In genomic region chr16:90031186-90031930, GRCh38 we compare ENCODE assay signal across 21 cellular contexts. TPM values are rescaled to one million over a fixed set of nuclear protein-coding genes. Genes with fewer than 3 reads are reported as not detected.
DNase-seq lines count a peak whose midpoint lies in the region; ATAC-seq and TF ChIP-seq lines count a peak whose summit lies in the region.
"Had no signal": no experiment of that assay in that cellular context is flagged by ENCODE, and none has a peak within 500 bp of the region (broad histone marks: within the 10 kb centered on the region; RNA-seq: fewer than 3 reads in every experiment).

No MANE protein-coding gene starts in this region.

- no peaks in the 10 kb centered on the region for H3K79me2 ChIP-seq in GM23248 (ENCODE audit: insufficient read depth)

- H3K9me3 ChIP-seq in GM23248 (ENCODE audit: low read depth): no peaks in the 10 kb centered on the region

- no peak overlapping the region for H2AFZ ChIP-seq in GM23248

- no peak overlapping the region for H3K4me3 ChIP-seq in GM23248

- no peaks in the 10 kb centered on the region for H3K27me3 Mint-ChIP-seq in activated CD8-positive, alpha-beta T cell treated with anti-CD3 and anti-CD28 coated beads for 36 hours
- H3K27me3 Mint-ChIP-seq in natural killer cell treated with Interleukin-12 subunit alpha and Interleukin-12 subunit beta and Interleukin-15 and Interleukin-18, amount 100 ng/mL, for 72 hours: no peaks in the 10 kb centered on the region
- H3K27me3 Mint-ChIP-seq: T-cell had no signal

- H3K36me3 ChIP-seq in GM23248 (ENCODE audit: low read depth): peaks cover 7% of the 10 kb centered on the region

- POLR2A ChIA-PET in activated CD8-positive, alpha-beta T cell treated with anti-CD3 and anti-CD28 coated beads for 36 hours (lab: Charles Lee): no interaction called here

- H3K9ac ChIP-seq in GM23248: no peak overlapping the region

- no peaks in the 10 kb centered on the region; the same call in 1 of the 2 replicates for H4K20me1 ChIP-seq in GM23248 (ENCODE audit: insufficient read depth)

- H3K4me3 Mint-ChIP-seq in activated CD8-positive, alpha-beta T cell treated with anti-CD3 and anti-CD28 coated beads for 36 hours: no peak overlapping the region
- peak overlapping the region; percentile 34 for H3K4me3 Mint-ChIP-seq in natural killer cell treated with Interleukin-12 subunit alpha and Interleukin-12 subunit beta and Interleukin-15 and Interleukin-18, amount 100 ng/mL, for 72 hours
- H3K4me3 Mint-ChIP-seq: T-cell had no signal

- intact Hi-C loops in activated CD8-positive, alpha-beta T cell treated with anti-CD3 and anti-CD28 coated beads for 36 hours (cut with micrococcal nuclease): no loop called here

- H3K27ac ChIP-seq in GM23248: no peak overlapping the region
- H3K27ac ChIP-seq: 22Rv1, C4-2B had no signal

- no peak for TF ChIP-seq CTCF in activated CD8-positive, alpha-beta T cell treated with anti-CD3 and anti-CD28 coated beads for 36 hours (IDR thresholded peaks at IDR 0.05)

- H3K36me3 Mint-ChIP-seq in activated CD8-positive, alpha-beta T cell treated with anti-CD3 and anti-CD28 coated beads for 36 hours (ENCODE audit: low read depth): peaks cover 19% of the 10 kb centered on the region
- H3K36me3 Mint-ChIP-seq in natural killer cell treated with Interleukin-12 subunit alpha and Interleukin-12 subunit beta and Interleukin-15 and Interleukin-18, amount 100 ng/mL, for 72 hours: peaks cover 7% of the 10 kb centered on the region

- no peak overlapping the region for H3K27ac Mint-ChIP-seq in activated CD8-positive, alpha-beta T cell treated with anti-CD3 and anti-CD28 coated beads for 36 hours
- peak overlapping the region; percentile 88 to 97 for H3K27ac Mint-ChIP-seq in natural killer cell treated with Interleukin-12 subunit alpha and Interleukin-12 subunit beta and Interleukin-15 and Interleukin-18, amount 100 ng/mL, for 72 hours
- H3K27ac Mint-ChIP-seq: T-cell had no signal

- H3K4me1 ChIP-seq in GM23248 (ENCODE audit: insufficient read depth): no peaks in the 10 kb centered on the region

- no peak overlapping the region for H3K4me2 ChIP-seq in GM23248 (ENCODE audit: unreplicated experiment)

- H3K9me2 ChIP-seq in GM23248 (ENCODE audit: insufficient read depth): no peaks in the 10 kb centered on the region

- H3K9me3 Mint-ChIP-seq in activated CD8-positive, alpha-beta T cell treated with anti-CD3 and anti-CD28 coated beads for 36 hours: no peaks in the 10 kb centered on the region
- H3K9me3 Mint-ChIP-seq in natural killer cell treated with Interleukin-12 subunit alpha and Interleukin-12 subunit beta and Interleukin-15 and Interleukin-18, amount 100 ng/mL, for 72 hours: no peaks in the 10 kb centered on the region
- H3K9me3 Mint-ChIP-seq: T-cell had no signal

- CTCF ChIA-PET in activated CD8-positive, alpha-beta T cell treated with anti-CD3 and anti-CD28 coated beads for 36 hours (lab: Charles Lee): no interaction called here

- ATAC-seq in activated CD8-positive, alpha-beta T cell treated with anti-CD3 and anti-CD28 coated beads for 36 hours: peak; percentile 27
- ATAC-seq in natural killer cell treated with Interleukin-12 subunit alpha and Interleukin-12 subunit beta and Interleukin-15 and Interleukin-18, amount 100 ng/mL, for 72 hours: peak; percentile 14 to 33
- ATAC-seq in HG02571 (IDR thresholded peaks at IDR 0.05; ENCODE audit: unreplicated experiment): no peak
- ATAC-seq: T-cell had no signal

- H3F3A ChIP-seq in GM23248 (ENCODE audit: insufficient read depth): peaks cover 29% of the 10 kb centered on the region

- 91 to 93% methylated on average over 19 of the region's 19 CpGs for WGBS in GM23248 (ENCODE audit: low coverage in 1 of 2, low lambda C conversion rate in 2 of 2, missing lambda C conversion rate in 2 of 2), 2 experiments

- peaks cover 2% of the 10 kb centered on the region for H3K4me1 Mint-ChIP-seq in activated CD8-positive, alpha-beta T cell treated with anti-CD3 and anti-CD28 coated beads for 36 hours (ENCODE audit: low read depth)
- peaks cover 14 to 16% of the 10 kb centered on the region in 2 donors for H3K4me1 Mint-ChIP-seq in natural killer cell treated with Interleukin-12 subunit alpha and Interleukin-12 subunit beta and Interleukin-15 and Interleukin-18, amount 100 ng/mL, for 72 hours (ENCODE audit: low read depth in 2 of 2)

- in situ Hi-C loops in GM23248 (cut with MboI): no loop called here

- peak; percentile 38 for DNase-seq in SIG-M5 treated with dmso at 0.1 percent for 504 hours (lab: John Stamatoyannopoulos, UW; ENCODE audit: unreplicated experiment)
- DNase-seq in SIG-M5 (lab: John Stamatoyannopoulos, UW): no peak
- DNase-seq in GM23248: peak; percentile 16
- DNase-seq in activated CD8-positive, alpha-beta T cell treated with anti-CD3 and anti-CD28 coated beads for 36 hours: no peak
- DNase-seq in natural killer cell treated with Interleukin-12 subunit alpha and Interleukin-12 subunit beta and Interleukin-15 and Interleukin-18, amount 100 ng/mL, for 72 hours (ENCODE audit: low spot score): no peak
- DNase-seq in NCI-H526 (lab: John Stamatoyannopoulos, UW): no peak
- no peak for DNase-seq in NCI-H524 (lab: John Stamatoyannopoulos, UW)
- DNase-seq: activated CD4-positive, CD25-positive, alpha-beta regulatory T cell treated with anti-CD3 and anti-CD28 coated beads, Interleukin-2, amount 50 U/mL, for 72 hours; activated effector memory CD4-positive, alpha-beta T cell treated with Interleukin-2 at 50 U/mL for 16 hours; cortex of kidney; GOT3; mesendoderm; NCI-H1048; RPMI8226; stimulated activated CD4-positive, alpha-beta T cell treated with anti-CD3 and anti-CD28 coated beads, Interleukin-4, amount 100 ng/mL, for 1 hour; T-cell; trophoblast cell had no signal

- H3K27me3 ChIP-seq in GM23248 (replicated peaks; ENCODE audit: insufficient read depth): no peaks in the 10 kb centered on the region

RNA-seq across cellular contexts. Expression of gene DBNDD1, which starts 12.1 kb away (rescaled TPM):
- 2.0 and 3.1 TPM in 2 replicates for total RNA-seq in GM23248 (2014; rRNA removed; shearing (Covaris generic))
- polyA plus RNA-seq in GM23248 (2016; fragmentation: Nextera tagmentation; extraction: Ambion mirVana): 1.4 and 1.6 TPM in 2 replicates
- total RNA-seq in activated CD8-positive, alpha-beta T cell treated with anti-CD3 and anti-CD28 coated beads for 36 hours: under 1 TPM; 0.52 to 0.96 TPM
- not detected for total RNA-seq in natural killer cell treated with Interleukin-12 subunit alpha and Interleukin-12 subunit beta and Interleukin-15 and Interleukin-18, amount 100 ng/mL, for 72 hours

RNA-seq across cellular contexts. Expression of gene PRDM7, which starts 45.8 kb away (rescaled TPM):
- total RNA-seq in GM23248 (2014; rRNA removed; shearing (Covaris generic)): not detected in 2 replicates
- polyA plus RNA-seq in GM23248 (2016; fragmentation: Nextera tagmentation; extraction: Ambion mirVana): not detected in 2 replicates
- total RNA-seq in activated CD8-positive, alpha-beta T cell treated with anti-CD3 and anti-CD28 coated beads for 36 hours: not detected
- not detected for total RNA-seq in natural killer cell treated with Interleukin-12 subunit alpha and Interleukin-12 subunit beta and Interleukin-15 and Interleukin-18, amount 100 ng/mL, for 72 hours
- total RNA-seq: astrocyte, T-cell had no signal

Comparison
In these comparisons a context has a peak if more than half of its experiments do, and no peak if none do; other contexts are left out.
1. DNase-seq: peak in SIG-M5 treated with dmso at 0.1 percent for 504 hours (single experiment) and GM23248 (single experiment); none in SIG-M5 (single experiment), activated CD8-positive, alpha-beta T cell treated with anti-CD3 and anti-CD28 coated beads for 36 hours (single experiment), natural killer cell treated with Interleukin-12 subunit alpha and Interleukin-12 subunit beta and Interleukin-15 and Interleukin-18, amount 100 ng/mL, for 72 hours (single experiment), NCI-H526 (0 of 2) and NCI-H524 (0 of 2).